18 cellular contexts compared by ENCODE assay signal in genomic region chr15:38088971-38089370, GRCh38.
DNase-seq lines count a peak whose midpoint lies in the region; ATAC-seq and TF ChIP-seq lines count a peak whose summit lies in the region.
"Had no signal": no experiment of that assay in that cellular context is flagged by ENCODE, and none has a peak within 500 bp of the region (broad histone marks: within the 10 kb centered on the region; RNA-seq: fewer than 3 reads in every experiment).

No MANE protein-coding gene starts in this region.

- H2AFZ ChIP-seq in IMR-90 (replicated peaks; ENCODE audit: low read length, poor library complexity) (no peak overlapping the region), SK-N-SH (ENCODE audit: low read depth) (no peak overlapping the region), GM23338 (no peak overlapping the region)

- no peak overlapping the region for H3K4me3 Mint-ChIP-seq in GM23338
- H3K4me3 Mint-ChIP-seq: CD8-positive, alpha-beta T cell had no signal

- H3K27ac Mint-ChIP-seq in GM23338, result no peak overlapping the region
- H3K27ac Mint-ChIP-seq: CD8-positive, alpha-beta T cell had no signal

- H3K9me3 ChIP-seq in IMR-90 (ENCODE audit: control insufficient read depth, insufficient read depth, low read length), result no peaks in the 10 kb centered on the region
- H3K9me3 ChIP-seq in lower lobe of right lung, result no peaks in the 10 kb centered on the region
- no peaks in the 10 kb centered on the region for H3K9me3 ChIP-seq in SK-N-SH
- H3K9me3 ChIP-seq: HAP-1 had no signal

- H3K36me3 ChIP-seq in IMR-90 (ENCODE audit: control insufficient read depth, insufficient read depth, low read length), result no peaks in the 10 kb centered on the region
- H3K36me3 ChIP-seq in lower lobe of right lung, result no peaks in the 10 kb centered on the region
- no peaks in the 10 kb centered on the region for H3K36me3 ChIP-seq in SK-N-SH (replicated peaks in 1 of 2; ENCODE audit: control insufficient read depth in 1 of 2, insufficient read depth in 2 of 2, low read length in 1 of 2)
- no peaks in the 10 kb centered on the region for H3K36me3 ChIP-seq in GM23338 (ENCODE audit: insufficient read depth)
- H3K36me3 ChIP-seq: HAP-1 had no signal

- POLR2A ChIA-PET in IMR-90 (lab: Charles Lee; ENCODE audit: unreplicated experiment), result no interaction called here
- POLR2A ChIA-PET in SK-N-SH (lab: Yijun Ruan, JAX), result no interaction called here

- no peak overlapping the region for H3K23ac ChIP-seq in IMR-90 (ENCODE audit: low read depth, low read length)

- H2BK5ac ChIP-seq in IMR-90 (ENCODE audit: low read depth, low read length, poor library complexity, severe bottlenecking), result no peak overlapping the region

- H4K91ac ChIP-seq in IMR-90 (ENCODE audit: insufficient read depth, low read depth, low read length), result no peak overlapping the region

- no peak for TF ChIP-seq EP300 in SK-N-SH (IDR thresholded peaks at IDR 0.05; ENCODE audit: borderline replicate concordance in 1 of 2, low read depth in 1 of 2, low read length in 1 of 2)

- no peak overlapping the region for H3K18ac ChIP-seq in IMR-90 (ENCODE audit: low read depth, low read length)

- no peak overlapping the region for H2BK20ac ChIP-seq in IMR-90 (ENCODE audit: low read depth, low read length)

- H3K36me3 Mint-ChIP-seq in GM23338 (ENCODE audit: low read depth), result no peaks in the 10 kb centered on the region
- H3K36me3 Mint-ChIP-seq: CD14-positive monocyte; CD8-positive, alpha-beta T cell had no signal

- H2AK9ac ChIP-seq in IMR-90 (replicated peaks; ENCODE audit: low read depth, low read length, poor library complexity), result no peak overlapping the region

- TF ChIP-seq CTCF in AG10803 (conservative IDR thresholded peaks at IDR 0.05; ENCODE audit: low read length), result no peak
- no peak for TF ChIP-seq CTCF in IMR-90 (conservative IDR thresholded peaks at IDR 0.05; ENCODE audit: low read depth, low read length)
- TF ChIP-seq CTCF in lower lobe of right lung (IDR thresholded peaks at IDR 0.05), result no peak
- TF ChIP-seq CTCF in SK-N-SH (IDR thresholded peaks at IDR 0.05), result no peak
- TF ChIP-seq CTCF in GM23338 (conservative IDR thresholded peaks at IDR 0.05; ENCODE audit: low read depth in 2 of 2), result no peak

- H3K27me3 Mint-ChIP-seq in GM23338 (ENCODE audit: insufficient read depth, low read depth, poor library complexity), result no peaks in the 10 kb centered on the region

- CTCF ChIA-PET in IMR-90 (lab: Yijun Ruan, JAX), result interaction anchor here (0.9 to 1.1 kb wide), 2 partner anchors 13 to 249 kb away, joined by 3 to 4 read pairs; no protein-coding TSS in a partner anchor
- CTCF ChIA-PET in SK-N-SH (lab: Yijun Ruan, JAX), result interaction anchor here (1.7 kb wide), 1 partner anchor 163 kb away, joined by 3 read pairs; the partner anchor contains the start of gene SPRED1

- H2AK5ac ChIP-seq in IMR-90 (ENCODE audit: low read depth, low read length), result no peak overlapping the region

- no peaks in the 10 kb centered on the region for H3K79me2 ChIP-seq in SK-N-SH (ENCODE audit: insufficient read depth)
- H3K79me2 ChIP-seq in GM23338 (replicated peaks; ENCODE audit: insufficient read depth), result no peaks in the 10 kb centered on the region

- H3F3A ChIP-seq in SK-N-SH (replicated peaks; ENCODE audit: insufficient read depth) (no peaks in the 10 kb centered on the region), GM23338 (replicated peaks; ENCODE audit: low read depth) (no peaks in the 10 kb centered on the region)

- H3K9me2 ChIP-seq in SK-N-SH, result no peaks in the 10 kb centered on the region
- no peaks in the 10 kb centered on the region for H3K9me2 ChIP-seq in GM23338 (ENCODE audit: insufficient read depth)

- ATAC-seq in IMR-90 (ENCODE audit: low read depth) (peak; percentile 38; the same call in 1 of the 2 replicates), lower lobe of right lung (peak; percentile 26 to 51), GM23338 (no peak)
- ATAC-seq: CD8-positive, alpha-beta T cell; K562 had no signal

- no peak overlapping the region for H2BK120ac ChIP-seq in IMR-90 (ENCODE audit: low read depth, low read length)

- dilution Hi-C loops in IMR-90 (cut with HindIII; ENCODE audit: low sequenced_read_pairs, unreplicated experiment), result no loop called here

- TF ChIP-seq POLR2A in IMR-90 (IDR thresholded peaks at IDR 0.05; ENCODE audit: low read depth, low read length), result no peak

- no peaks in the 10 kb centered on the region for H3K27me3 ChIP-seq in IMR-90 (ENCODE audit: control insufficient read depth, insufficient read depth, low read length)
- no peaks in the 10 kb centered on the region for H3K27me3 ChIP-seq in lower lobe of right lung (ENCODE audit: low read depth)
- H3K27me3 ChIP-seq in SK-N-SH (ENCODE audit: insufficient read depth), result no peaks in the 10 kb centered on the region
- H3K27me3 ChIP-seq in GM23338 (ENCODE audit: insufficient read depth), result no peaks in the 10 kb centered on the region

- H4K20me1 ChIP-seq in IMR-90 (ENCODE audit: insufficient read depth, low read length), result no peaks in the 10 kb centered on the region
- H4K20me1 ChIP-seq in SK-N-SH (ENCODE audit: insufficient read depth), result no peaks in the 10 kb centered on the region
- no peaks in the 10 kb centered on the region for H4K20me1 ChIP-seq in GM23338 (replicated peaks; ENCODE audit: insufficient read depth)

- H3K79me1 ChIP-seq in IMR-90 (ENCODE audit: low read depth in 1 of 2, low read length in 2 of 2), result no peaks in the 10 kb centered on the region

- no peak overlapping the region for H3K4ac ChIP-seq in IMR-90 (ENCODE audit: low read depth, low read length)

- H2BK15ac ChIP-seq in IMR-90 (ENCODE audit: low read depth, low read length), result no peak overlapping the region

- DNase-seq in AG10803 (ENCODE audit: low read depth) (peak; percentile 52), IMR-90 (peak; percentile 10), dedifferentiated amniotic fluid mesenchymal stem cell (ENCODE audit: extremely low spot score) (peak; percentile 25), lower lobe of right lung (no peak), SK-N-SH (no peak), T-helper 9 cell (no peak), medulla oblongata (ENCODE audit: extremely low spot score) (no peak), GM23338 (ENCODE audit: low spot score) (no peak)
- DNase-seq: ACHN; CD8-positive, alpha-beta T cell; COR-L47; DND-41; GF-D8; GOT3 had no signal

- H3K27ac ChIP-seq in IMR-90 (ENCODE audit: insufficient read depth, low read length) (no peak overlapping the region), lower lobe of right lung (peak overlapping the region; percentile 10), SK-N-SH (ENCODE audit: low read depth in 2 of 2, low read length in 1 of 2) (no peak overlapping the region), GM23338 (ENCODE audit: low read depth) (no peak overlapping the region)
- H3K27ac ChIP-seq: HL-60 had no signal

- no CpG with 5 or more reads among the region's 1 CpG for WGBS in IMR-90 (ENCODE audit: extremely low coverage in 2 of 2, insufficient read length in 1 of 2), 2 experiments
- WGBS in SK-N-SH (ENCODE audit: low lambda C conversion rate), result 47% methylated on average over 1 of the region's 1 CpG

- H4K8ac ChIP-seq in IMR-90 (ENCODE audit: low read depth in 2 of 2, low read length in 2 of 2), result no peak overlapping the region

- H3K4me3 ChIP-seq in AG10803 (ENCODE audit: low read length), result no peak overlapping the region
- H3K4me3 ChIP-seq in IMR-90 (ENCODE audit: insufficient read depth, low read depth, low read length), result no peak overlapping the region
- no peak overlapping the region for H3K4me3 ChIP-seq in lower lobe of right lung
- no peak overlapping the region for H3K4me3 ChIP-seq in SK-N-SH (ENCODE audit: low read depth in 2 of 2, low read length in 1 of 2)
- no peak overlapping the region for H3K4me3 ChIP-seq in GM23338
- H3K4me3 ChIP-seq: HAP-1, K562 had no signal

- H3K4me1 Mint-ChIP-seq in GM23338, result peaks cover 3% of the 10 kb centered on the region; the same call in 1 of the 3 replicates

- H3K9me3 Mint-ChIP-seq in GM23338, result no peaks in the 10 kb centered on the region
- H3K9me3 Mint-ChIP-seq: CD8-positive, alpha-beta T cell had no signal

- no peak overlapping the region for H4K5ac ChIP-seq in IMR-90 (ENCODE audit: low read depth, low read length)

- H3K4me1 ChIP-seq in IMR-90 (ENCODE audit: control insufficient read depth, insufficient read depth, low read length) (peaks cover 6% of the 10 kb centered on the region), lower lobe of right lung (peaks cover 16% of the 10 kb centered on the region), SK-N-SH (ENCODE audit: control insufficient read depth in 1 of 2, insufficient read depth in 2 of 2, low read depth in 1 of 2, low read length in 1 of 2) (peaks cover 0 to 2% of the 10 kb centered on the region in 2 experiments; a peak in 2 of 4 replicates), GM23338 (ENCODE audit: insufficient read depth) (no peaks in the 10 kb centered on the region)
- H3K4me1 ChIP-seq: HAP-1 had no signal

- BruUV-seq in IMR-90 (replicated peaks; lab: Mats Ljungman, UMichigan), result no TSS peak

- H3K14ac ChIP-seq in IMR-90 (replicated peaks; ENCODE audit: low read depth, low read length), result no peak overlapping the region

- H3K9ac ChIP-seq in IMR-90 (ENCODE audit: low read depth, low read length) (no peak overlapping the region), SK-N-SH (no peak overlapping the region)

- H3K4me2 ChIP-seq in IMR-90 (ENCODE audit: low read depth, low read length), result peak overlapping the region; percentile 43; the same call in 1 of the 2 replicates
- H3K4me2 ChIP-seq in SK-N-SH, result no peak overlapping the region
- no peak overlapping the region for H3K4me2 ChIP-seq in GM23338

- in situ Hi-C loops in IMR-90 (cut with MboI; ENCODE audit: low sequenced_read_pairs), result no loop called here

- H3K56ac ChIP-seq in IMR-90 (ENCODE audit: extremely low read depth, insufficient read depth, low read length), result no peak overlapping the region

- TF ChIP-seq RAD21 in IMR-90 (IDR thresholded peaks at IDR 0.05; ENCODE audit: low read length) (no peak), SK-N-SH (IDR thresholded peaks at IDR 0.05; ENCODE audit: low read length) (no peak)

- H3K9me1 ChIP-seq in IMR-90 (ENCODE audit: insufficient read depth, low read length), result peaks cover 2% of the 10 kb centered on the region; the same call in 1 of the 2 replicates

- intact Hi-C loops in IMR-90 (cut with micrococcal nuclease), result loop anchor here (5.0 kb wide), 1 partner anchor 163 kb away; the partner anchor contains the start of gene SPRED1
- intact Hi-C loops in lower lobe of right lung (cut with DNase I), result no loop called here

TF ChIP-seq in SK-N-SH, 30 proteins besides CTCF, POLR2A, EP300 and RAD21 (continues in another document):
- TF ChIP-seq FOXM1 (IDR thresholded peaks at IDR 0.05; ENCODE audit: low read depth), result no peak

TF ChIP-seq in GM23338, 12 proteins besides CTCF, POLR2A, EP300 and RAD21 (continues in another document):
- no peak for TF ChIP-seq EZH2phosphoT487 (IDR thresholded peaks at IDR 0.05; ENCODE audit: unreplicated experiment)

Comparison
In these comparisons a context has a peak if more than half of its experiments do, and no peak if none do; other contexts are left out.
1. DNase-seq: peak in AG10803 (single experiment), IMR-90 (single experiment) and dedifferentiated amniotic fluid mesenchymal stem cell (single experiment); none in lower lobe of right lung (single experiment), SK-N-SH (single experiment), T-helper 9 cell (single experiment), medulla oblongata (single experiment) and GM23338 (single experiment).